ENCODE assay signal across 8 cellular contexts in the genomic region with DNA sequence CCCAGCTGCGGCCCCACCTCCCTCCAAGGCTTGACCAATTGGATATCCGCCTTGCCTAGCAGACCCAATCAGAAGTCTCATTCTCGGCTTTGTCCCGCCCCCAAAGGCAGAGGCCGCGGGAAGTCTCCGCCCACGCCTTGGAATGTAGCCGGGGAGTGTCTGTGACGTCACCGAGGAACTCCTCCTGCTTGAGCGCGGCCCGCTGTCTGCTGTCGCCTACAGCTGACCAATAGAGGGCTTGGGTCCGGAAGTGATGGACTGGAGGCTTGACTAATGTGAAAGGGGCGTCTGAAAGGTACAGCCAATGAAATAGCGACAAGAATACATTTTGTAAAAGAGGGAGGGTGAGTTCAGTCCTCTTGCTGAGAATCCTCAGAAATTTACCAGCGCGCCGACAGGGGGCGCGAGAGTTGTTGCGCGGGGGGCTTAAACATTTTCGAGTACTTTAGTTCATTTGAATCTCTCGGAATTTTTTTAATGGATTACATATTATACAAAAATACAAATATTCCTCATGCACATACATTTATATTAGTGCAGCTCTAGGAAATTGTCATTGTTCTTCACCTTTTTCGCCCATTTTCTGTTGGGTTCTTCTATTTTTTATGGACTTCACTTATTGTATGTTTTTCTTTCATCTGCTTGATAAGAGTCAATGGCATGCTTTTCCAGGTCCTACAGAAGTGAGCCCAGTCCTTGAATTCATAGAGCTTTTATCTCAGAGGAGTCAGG. TPM values are rescaled to one million over a fixed set of nuclear protein-coding genes. Genes with fewer than 3 reads are reported as not detected.
DNase-seq lines count a peak whose midpoint lies in the region; ATAC-seq and TF ChIP-seq lines count a peak whose summit lies in the region.

No MANE protein-coding gene starts in this region.

- peak overlapping the region; percentile 90 for H3K27ac ChIP-seq in C4-2B
- H3K27ac ChIP-seq in left lung = peak overlapping the region; percentile 94 to 97

- no peaks in the 10 kb centered on the region for H3K36me3 ChIP-seq in left lung

- ATAC-seq in GM19397 (IDR thresholded peaks at IDR 0.05; ENCODE audit: unreplicated experiment) (peak; percentile 96), HG03565 (IDR thresholded peaks at IDR 0.05; ENCODE audit: unreplicated experiment) (peak; percentile 96), left lung (peak; percentile 94)

- H3K27me3 ChIP-seq in left lung = no peaks in the 10 kb centered on the region

- TF ChIP-seq CTCF in C4-2B (conservative IDR thresholded peaks at IDR 0.05) = peak; percentile 100
- TF ChIP-seq CTCF in left lung (IDR thresholded peaks at IDR 0.05) = peak; percentile 90 to 92

- peak overlapping the region; percentile 92 to 97 for H3K4me3 ChIP-seq in left lung

- intact Hi-C loops in left lung (cut with DNase I) = loop anchor here (10.0 kb wide), 2 partner anchors 97 to 347 kb away; no protein-coding TSS in a partner anchor

- no peaks in the 10 kb centered on the region for H3K9me3 ChIP-seq in left lung

- DNase-seq in NCI-H748 (lab: John Stamatoyannopoulos, UW; ENCODE audit: unreplicated experiment) (peak; percentile 99), dermis blood vessel endothelial cell (peak; percentile 100), left lung (peak; percentile 96 to 99)
- peak; percentile 96 for DNase-seq in activated CD4-positive, alpha-beta T cell treated with anti-CD3 and anti-CD28 coated beads, Interleukin-2, amount 50 U/mL, for 4 hours
- DNase-seq in stimulated activated CD4-positive, alpha-beta T cell treated with anti-CD3 and anti-CD28 coated beads, Interleukin-2, amount 100 ng/mL, for 4 hours (ENCODE audit: low read depth) = peak; percentile 97

- peaks cover 16 to 38% of the 10 kb centered on the region in 2 donors for H3K4me1 ChIP-seq in left lung

RNA-seq across cellular contexts. Expression of gene CREB3L2, which starts 0.4 kb away (rescaled TPM):
- total RNA-seq in dermis blood vessel endothelial cell (32.2 and 34.5 TPM in 2 replicates), left lung (10 to 100 TPM; 57.9 to 60.8 TPM)

Comparison
In these comparisons a context has a peak if more than half of its experiments do, and no peak if none do; other contexts are left out.
1. Peak in every context shown above with its lines: DNase-seq, ATAC-seq, H3K4me3 ChIP-seq and H3K27ac ChIP-seq.